Comparison of ENCODE assay signal across 22 cellular contexts in the genomic region with DNA sequence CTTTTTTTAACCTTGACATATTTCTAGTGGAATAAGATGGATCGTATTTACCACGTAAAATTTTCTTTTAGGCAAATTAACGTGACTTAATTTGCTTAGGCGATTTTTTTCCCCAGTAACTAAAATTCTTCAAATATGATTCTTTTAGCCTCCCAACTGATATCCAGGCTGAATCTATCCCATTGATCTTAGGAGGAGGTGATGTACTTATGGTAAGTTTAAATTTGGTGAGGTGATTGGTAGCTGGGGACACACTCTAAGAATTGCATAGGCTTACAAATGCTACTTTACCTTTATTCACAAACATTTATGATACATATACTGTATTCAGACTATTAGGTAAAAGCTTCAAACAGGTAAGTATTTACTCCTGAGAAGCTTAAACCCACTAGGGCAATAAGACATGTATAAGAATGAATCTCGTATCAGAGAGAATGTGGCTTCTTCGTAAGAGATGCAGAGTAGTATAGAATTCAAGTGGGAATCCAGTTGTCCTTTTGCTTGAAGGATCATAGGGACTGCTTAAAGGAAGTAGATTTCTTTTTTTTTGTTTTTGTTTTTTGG.
"Had no signal": no experiment of that assay in that cellular context is flagged by ENCODE, and none has a peak within 500 bp of the region (broad histone marks: within the 10 kb centered on the region; RNA-seq: fewer than 3 reads in every experiment).

No MANE protein-coding gene starts in this region.

- H3K27me3 ChIP-seq: SJSA1 had no signal

- ATAC-seq: HepG2 had no signal

- H3K9ac ChIP-seq: SK-N-SH had no signal

- DNase-seq: IMR-90, Karpas-422, KG1, MM.1S, NCI-H1092 treated with DMSO at 0.1 percent for 48 hours, NCI-H1436, NCI-H187, NCI-H2029, NCI-H2081 treated with DMSO at 0.1 percent for 48 hours, NCI-H2171, NCI-H226, NCI-H446, NCI-H510A, NCI-H524 treated with DMSO at 0.1 percent for 48 hours, NCI-H69, NCI-H774, Right ventricle myocardium superior, RPMI8226, SIG-M5, SK-N-SH had no signal

- H3K9me2 ChIP-seq: SK-N-SH had no signal

- H3K4me3 ChIP-seq: SJSA1 had no signal

- H3K4me2 ChIP-seq: SK-N-SH had no signal

- H3K9me3 ChIP-seq: SJSA1, SK-N-SH had no signal
